8 cellular contexts compared by ENCODE assay signal in the genomic region with DNA sequence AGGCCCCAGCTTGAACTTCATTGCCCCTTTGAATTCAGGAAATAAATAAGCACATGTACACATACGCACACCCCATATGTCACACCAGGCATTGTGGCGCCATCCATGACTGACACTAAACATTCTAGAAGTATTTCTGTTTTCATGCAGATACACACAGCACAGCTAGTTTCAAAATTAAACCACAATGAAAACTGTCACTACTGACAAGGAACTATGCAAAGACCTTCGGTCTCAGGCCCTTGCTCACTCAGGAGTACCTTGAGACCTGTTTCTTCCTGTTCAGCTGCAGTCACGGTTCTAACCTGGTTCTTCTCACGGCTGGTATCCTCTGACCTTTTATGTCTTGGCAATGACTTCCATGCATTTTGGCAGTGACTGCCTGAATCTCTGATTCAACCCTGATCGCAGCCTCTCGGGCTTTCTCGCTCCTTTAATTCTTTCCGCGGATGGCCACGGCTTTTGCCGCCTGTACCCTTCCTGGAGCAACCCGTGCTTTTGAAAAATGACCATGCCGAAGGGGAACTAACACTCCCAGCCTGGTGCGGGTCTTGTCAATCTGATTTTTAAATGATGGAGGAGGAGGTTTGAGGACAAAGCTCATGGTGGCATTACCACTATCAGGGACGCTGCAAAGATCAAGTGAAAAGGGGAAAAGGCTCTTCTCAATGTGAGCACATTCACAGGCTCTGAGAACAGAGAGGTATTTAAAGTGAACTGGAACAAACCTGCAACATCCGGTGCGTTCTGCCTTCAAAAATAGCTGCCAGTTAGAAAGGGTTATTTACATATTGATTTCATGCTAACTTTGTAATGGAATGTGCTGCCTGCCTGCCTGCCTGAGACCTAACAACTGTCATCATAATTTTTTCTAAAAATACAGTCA.
DNase-seq lines count a peak whose midpoint lies in the region; ATAC-seq and TF ChIP-seq lines count a peak whose summit lies in the region.

No MANE protein-coding gene starts in this region.

- H3K9me3 ChIP-seq in DOHH2 (ENCODE audit: control insufficient read depth, insufficient read depth, low read length): peaks cover 6% of the 10 kb centered on the region; the same call in 1 of the 2 replicates
- no peaks in the 10 kb centered on the region for H3K9me3 ChIP-seq in PC-3 (ENCODE audit: low read length)
- H3K9me3 ChIP-seq in ovary: peaks cover 0 to 5% of the 10 kb centered on the region in 2 donors

- DNase-seq in glutamatergic neuron (no peak), PC-3 (no peak), ovary (no peak), NCI-H1417 (lab: John Stamatoyannopoulos, UW) (no peak), dorsolateral prefrontal cortex (no peak)

- peak overlapping the region; percentile 58 for H3K4me3 Mint-ChIP-seq in glutamatergic neuron (ENCODE audit: unreplicated experiment)

- no peaks in the 10 kb centered on the region for H3K27me3 Mint-ChIP-seq in glutamatergic neuron (ENCODE audit: unreplicated experiment)

- peaks cover 18% of the 10 kb centered on the region for H3K36me3 Mint-ChIP-seq in glutamatergic neuron (ENCODE audit: unreplicated experiment)

- BruUV-seq in PC-3 (replicated peaks; lab: Mats Ljungman, UMichigan): no TSS peak

- H3K9ac ChIP-seq in PC-3 (ENCODE audit: low read length): no peak overlapping the region

- H3K36me3 ChIP-seq in DOHH2 (ENCODE audit: control insufficient read depth, low read length) (no peaks in the 10 kb centered on the region; the same call in 1 of the 2 replicates), PC-3 (ENCODE audit: low read depth, low read length) (no peaks in the 10 kb centered on the region), ovary (no peaks in the 10 kb centered on the region)

- ATAC-seq in GM19397 (IDR thresholded peaks at IDR 0.05; ENCODE audit: unreplicated experiment) (peak; percentile 76), HG03280 (IDR thresholded peaks at IDR 0.05; ENCODE audit: unreplicated experiment) (peak; percentile 82), PC-3 (no peak)

- peaks cover 10% of the 10 kb centered on the region for H3K4me1 Mint-ChIP-seq in glutamatergic neuron (ENCODE audit: low read depth, unreplicated experiment)

- H4K20me1 ChIP-seq in DOHH2 (ENCODE audit: control insufficient read depth, insufficient read depth, low read depth, low read length): no peaks in the 10 kb centered on the region
- H4K20me1 ChIP-seq in PC-3 (ENCODE audit: low read length): no peaks in the 10 kb centered on the region

- WGBS in ovary, 3 donors: 67 to 73% (median 69%) methylated on average over 18 of the region's 18 CpGs

- intact Hi-C loops in PC-3 (cut with micrococcal nuclease) (no loop called here), ovary (cut with DNase I) (no loop called here), dorsolateral prefrontal cortex (cut with DNase I) (no loop called here)

- H3K4me3 ChIP-seq in DOHH2 (ENCODE audit: low read length) (peak overlapping the region; percentile 81), PC-3 (ENCODE audit: low read length) (no peak overlapping the region), ovary (no peak overlapping the region), dorsolateral prefrontal cortex (no peak overlapping the region)

- peaks cover 56% of the 10 kb centered on the region for H3K4me1 ChIP-seq in DOHH2 (ENCODE audit: control insufficient read depth, low read length)
- H3K4me1 ChIP-seq in PC-3 (ENCODE audit: insufficient read depth, low read length): no peaks in the 10 kb centered on the region
- H3K4me1 ChIP-seq in ovary (ENCODE audit: insufficient read depth): no peaks in the 10 kb centered on the region

- TF ChIP-seq POLR2A in ovary (IDR thresholded peaks at IDR 0.05): no peak

- H3K27ac ChIP-seq in DOHH2 (ENCODE audit: low read depth, low read length) (peak overlapping the region; percentile 99), PC-3 (ENCODE audit: low read length) (no peak overlapping the region), ovary (no peak overlapping the region), dorsolateral prefrontal cortex (no peak overlapping the region)

- no peak overlapping the region for H3K27ac Mint-ChIP-seq in glutamatergic neuron (ENCODE audit: unreplicated experiment)

- H2AFZ ChIP-seq in PC-3 (ENCODE audit: low read length): no peak overlapping the region

- H3K9me3 Mint-ChIP-seq in glutamatergic neuron (ENCODE audit: unreplicated experiment): no peaks in the 10 kb centered on the region

- H3F3A ChIP-seq in DOHH2 (ENCODE audit: control insufficient read depth, insufficient read depth) (peaks cover 22% of the 10 kb centered on the region), PC-3 (ENCODE audit: low read length, unreplicated experiment) (no peaks in the 10 kb centered on the region)

- TF ChIP-seq CTCF in DOHH2 (IDR thresholded peaks at IDR 0.05; ENCODE audit: low read depth, low read length, poor library complexity, severe bottlenecking): no peak
- no peak for TF ChIP-seq CTCF in glutamatergic neuron (IDR thresholded peaks at IDR 0.05; ENCODE audit: partially characterized antibody, unreplicated experiment)
- TF ChIP-seq CTCF in PC-3 (conservative IDR thresholded peaks at IDR 0.05; ENCODE audit: low read depth, low read length): no peak
- TF ChIP-seq CTCF in ovary (IDR thresholded peaks at IDR 0.05): no peak
- TF ChIP-seq CTCF in dorsolateral prefrontal cortex (IDR thresholded peaks at IDR 0.05 in 54 of 56, conservative IDR thresholded peaks at IDR 0.05 in 2 of 56; ENCODE audit: low read depth in 1 of 56, partially characterized antibody in 56 of 56): no peak

- no peaks in the 10 kb centered on the region for H3K9me2 ChIP-seq in DOHH2 (replicated peaks; ENCODE audit: control insufficient read depth, low read length)
- no peaks in the 10 kb centered on the region for H3K9me2 ChIP-seq in PC-3 (replicated peaks; ENCODE audit: low read length)

- H3K79me2 ChIP-seq in DOHH2 (ENCODE audit: control insufficient read depth, low read length): no peaks in the 10 kb centered on the region
- H3K79me2 ChIP-seq in PC-3 (ENCODE audit: low read length): no peaks in the 10 kb centered on the region

- no peak for TF ChIP-seq EP300 in ovary (IDR thresholded peaks at IDR 0.05)

- peak overlapping the region; percentile 100 for H3K4me2 ChIP-seq in DOHH2 (ENCODE audit: low read length)
- H3K4me2 ChIP-seq in PC-3 (ENCODE audit: low read length): no peak overlapping the region

- H3K27me3 ChIP-seq in DOHH2 (ENCODE audit: control insufficient read depth, low read length): no peaks in the 10 kb centered on the region
- peaks cover 60% of the 10 kb centered on the region for H3K27me3 ChIP-seq in PC-3 (ENCODE audit: low read length)
- H3K27me3 ChIP-seq in ovary: no peaks in the 10 kb centered on the region
- H3K27me3 ChIP-seq in dorsolateral prefrontal cortex: peaks cover 0 to 22% (median 0%) of the 10 kb centered on the region in 45 donors

- CTCF ChIA-PET in PC-3 (lab: Charles Lee): no interaction called here

- POLR2A ChIA-PET in PC-3 (lab: Charles Lee; ENCODE audit: unreplicated experiment): no interaction called here
